Comparison of ENCODE assay signal across 27 cellular contexts in genomic region chr3:95437409-95437808, GRCh38.
DNase-seq lines count a peak whose midpoint lies in the region; ATAC-seq, FAIRE-seq and TF ChIP-seq lines count a peak whose summit lies in the region.
"Had no signal": no experiment of that assay in that cellular context is flagged by ENCODE, and none has a peak within 500 bp of the region (broad histone marks: within the 10 kb centered on the region; RNA-seq: fewer than 3 reads in every experiment).

No MANE protein-coding gene starts in this region.

- TF ChIP-seq CTCF in A549 (IDR thresholded peaks at IDR 0.05) (no peak), spleen (IDR thresholded peaks at IDR 0.05 in 8 of 11, conservative IDR thresholded peaks at IDR 0.05 in 3 of 11) (no peak)

- no peak for TF ChIP-seq RAD21 in A549 (conservative IDR thresholded peaks at IDR 0.05 in 1 of 2, IDR thresholded peaks at IDR 0.05 in 1 of 2)

- H3K27me3 ChIP-seq in spleen (replicated peaks in 1 of 7) = no peaks in the 10 kb centered on the region
- H3K27me3 ChIP-seq: BE2C, BLaER1 had no signal

- H3K9me3 ChIP-seq in A549 (no peaks in the 10 kb centered on the region), spleen (peaks cover 0 to 5% (median 0%) of the 10 kb centered on the region in 8 donors)
- H3K9me3 ChIP-seq: BE2C, BLaER1 had no signal

- no peaks in the 10 kb centered on the region for H3K4me1 ChIP-seq in A549
- no peaks in the 10 kb centered on the region for H3K4me1 ChIP-seq in spleen
- H3K4me1 ChIP-seq: BE2C, BLaER1 had no signal

- ATAC-seq in A549 (no peak), HG03565 (IDR thresholded peaks at IDR 0.05; ENCODE audit: unreplicated experiment) (no peak)
- ATAC-seq: GM12878 had no signal

- H3K27ac ChIP-seq in A549 = no peak overlapping the region
- H3K27ac ChIP-seq in spleen = no peak overlapping the region
- H3K27ac ChIP-seq: BLaER1 had no signal

- no peak overlapping the region for H3K4me2 ChIP-seq in A549
- H3K4me2 ChIP-seq: BLaER1 had no signal

- no peak for TF ChIP-seq POLR2A in A549 (IDR thresholded peaks at IDR 0.05; ENCODE audit: low read length)
- TF ChIP-seq POLR2A in spleen (IDR thresholded peaks at IDR 0.05) = no peak

- intact Hi-C loops in cardiac septum (cut with DNase I) = no loop called here
- intact Hi-C loops in spleen (cut with DNase I; ENCODE audit: low total_unique reads) = no loop called here

- DNase-seq in A549 (ENCODE audit: low read depth in 1 of 2, low spot score in 1 of 2) (no peak), RCC 7860 (ENCODE audit: low spot score) (no peak), cardiac septum (ENCODE audit: low spot score) (no peak), NK-92 (lab: John Stamatoyannopoulos, UW; ENCODE audit: unreplicated experiment) (no peak), spleen (no peak)
- DNase-seq: 8988T; ACHN; BE2C; C1 segment of cervical spinal cord; CD4-positive, alpha-beta memory T cell; CD4-positive, CD25-positive, alpha-beta regulatory T cell; CD8-positive, alpha-beta memory T cell; COR-L47; DMS 273 treated with DMSO at 0.1 percent for 48 hours; DMS153; DMS53; DMS79; DND-41; EL; GDM1 had no signal

- POLR2A ChIA-PET in A549 (lab: Yijun Ruan, JAX) = no interaction called here

- no peak overlapping the region for H3K4me3 ChIP-seq in A549
- no peak overlapping the region for H3K4me3 ChIP-seq in spleen
- H3K4me3 ChIP-seq: BLaER1, GM12878 had no signal

- no peaks in the 10 kb centered on the region for H3K36me3 ChIP-seq in spleen
- H3K36me3 ChIP-seq: BE2C, BLaER1 had no signal

- TF ChIP-seq EP300 in A549 (IDR thresholded peaks at IDR 0.05) = no peak

- FAIRE-seq in A204.1 (lab: Jason Lieb, UNC) (peak; percentile 39), A549 (lab: Jason Lieb, UNC) (no peak), RCC 7860 (lab: Jason Lieb, UNC) (peak; percentile 23), colon (lab: Jason Lieb, UNC) (peak; percentile 41)
- FAIRE-seq: GM12878, GM12892, GM18507 had no signal

- CTCF ChIA-PET in A549 (lab: Yijun Ruan, JAX) = no interaction called here

TF ChIP-seq in A549, 52 proteins besides CTCF, POLR2A, EP300 and RAD21:
- TF ChIP-seq RFX5 (IDR thresholded peaks at IDR 0.05) (no peak), MAFK (IDR thresholded peaks at IDR 0.05; ENCODE audit: partially characterized antibody) (peak; percentile 66)
